11 cellular contexts compared by ENCODE assay signal in genomic region chr11:12430912-12431311, GRCh38. TPM values are rescaled to one million over a fixed set of nuclear protein-coding genes. Genes with fewer than 3 reads are reported as not detected.
DNase-seq lines count a peak whose midpoint lies in the region; ATAC-seq and TF ChIP-seq lines count a peak whose summit lies in the region.
"Had no signal": no experiment of that assay in that cellular context is flagged by ENCODE, and none has a peak within 500 bp of the region (broad histone marks: within the 10 kb centered on the region; RNA-seq: fewer than 3 reads in every experiment).

No MANE protein-coding gene starts in this region.

- H3K4me1 ChIP-seq in left lung (peaks cover 5 to 10% of the 10 kb centered on the region in 2 donors), stomach smooth muscle (ENCODE audit: control insufficient read depth, insufficient read depth, low read length) (peaks cover 74% of the 10 kb centered on the region)

- H3K27me3 ChIP-seq in left lung (no peaks in the 10 kb centered on the region), stomach smooth muscle (ENCODE audit: control insufficient read depth in 1 of 2, insufficient read depth in 2 of 2, low read length in 2 of 2) (no peaks in the 10 kb centered on the region)

- ATAC-seq in left lung, result peak; percentile 87
- no peak for ATAC-seq in HG03108 (IDR thresholded peaks at IDR 0.05; ENCODE audit: unreplicated experiment)
- no peak for ATAC-seq in HG03025 (IDR thresholded peaks at IDR 0.05; ENCODE audit: low FRiP score, unreplicated experiment)

- TF ChIP-seq CTCF in choroid plexus epithelial cell (conservative IDR thresholded peaks at IDR 0.05; ENCODE audit: low read depth, low read length) (no peak), left lung (IDR thresholded peaks at IDR 0.05) (no peak)

- H3K9me3 ChIP-seq in left lung (no peaks in the 10 kb centered on the region), stomach smooth muscle (ENCODE audit: control insufficient read depth in 2 of 2, low read length in 2 of 2) (no peaks in the 10 kb centered on the region)

- H3K36me3 ChIP-seq in left lung (no peaks in the 10 kb centered on the region), stomach smooth muscle (ENCODE audit: control insufficient read depth in 2 of 2, insufficient read depth in 2 of 2, low read length in 2 of 2) (no peaks in the 10 kb centered on the region)

- DNase-seq in HT-29 (ENCODE audit: low spot score), result peak; percentile 91
- peak; percentile 94 for DNase-seq in choroid plexus epithelial cell (ENCODE audit: low read depth)
- DNase-seq in left lung, result peak in 1 of 2 donors; percentile 54
- no peak for DNase-seq in SKM-1 treated with dmso at 0.1 percent for 144 hours (lab: John Stamatoyannopoulos, UW; ENCODE audit: unreplicated experiment)
- no peak for DNase-seq in activated effector memory CD4-positive, alpha-beta T cell treated with Interleukin-2 at 50 U/mL for 16 hours
- DNase-seq: activated naive CD8-positive, alpha-beta T cell treated with anti-CD3 and anti-CD28 coated beads, Interleukin-2, amount 10 ng/mL, durations not matched to agents 7 days and 5 days; NCI-H1694 treated with DMSO at 0.1 percent for 48 hours; T-helper 2 cell had no signal

- H3K4me3 ChIP-seq in choroid plexus epithelial cell (ENCODE audit: low read depth, low read length) (no peak overlapping the region), left lung (no peak overlapping the region), stomach smooth muscle (ENCODE audit: low read length in 2 of 2) (peak overlapping the region in 1 of 2 donors; percentile 47)

- H3K9ac ChIP-seq in stomach smooth muscle (ENCODE audit: low read length in 2 of 2), result peak overlapping the region; percentile 7 to 37

- H3K27ac ChIP-seq in left lung (peak overlapping the region in 1 of 2 donors; percentile 76), stomach smooth muscle (ENCODE audit: low read length) (peak overlapping the region; percentile 100)

- intact Hi-C loops in left lung (cut with DNase I), result no loop called here

RNA-seq across cellular contexts. Expression of gene PARVA, which starts 53.5 kb away (rescaled TPM):
- total RNA-seq in HT-29 (2014; rRNA removed; shearing (Covaris generic)), result 13.9 and 16.7 TPM in 2 replicates
- total RNA-seq in left lung, result 10 to 100 TPM; 70.2 to 85.1 TPM

Comparison
In these comparisons a context has a peak if more than half of its experiments do, and no peak if none do; other contexts are left out.
1. DNase-seq: peak in HT-29 (single experiment) and choroid plexus epithelial cell (single experiment); none in SKM-1 treated with dmso at 0.1 percent for 144 hours (single experiment) and activated effector memory CD4-positive, alpha-beta T cell treated with Interleukin-2 at 50 U/mL for 16 hours (single experiment).